Comparison of ENCODE assay signal across 40 cellular contexts in genomic region chr3:146612015-146612414, GRCh38. TPM values are rescaled to one million over a fixed set of nuclear protein-coding genes. Genes with fewer than 3 reads are reported as not detected.
"Had no signal": no experiment of that assay in that cellular context is flagged by ENCODE, and none has a peak within 500 bp of the region (broad histone marks: within the 10 kb centered on the region; RNA-seq: fewer than 3 reads in every experiment).

No MANE protein-coding gene starts in this region.

- FAIRE-seq: astrocyte, bronchial epithelial cell had no signal

- DNase-seq: activated effector memory CD4-positive, alpha-beta T cell treated with anti-CD3 and anti-CD28 coated beads, Interleukin-2, amount 50 U/mL, for 16 hours; activated effector memory CD4-positive, alpha-beta T cell treated with Interleukin-2 at 50 U/mL for 16 hours; activated gamma-delta T cell; activated gamma-delta T cell treated with Interleukin-2 at 50 U/mL for 16 hours; activated naive CD4-positive, alpha-beta T cell; activated naive CD4-positive, alpha-beta T cell treated with anti-CD3 and anti-CD28 coated beads for 36 hours; activated naive CD4-positive, alpha-beta T cell treated with anti-CD3 and anti-CD28 coated beads, Interleukin-2, amount 10 ng/mL, durations not matched to agents 7 days and 5 days; activated naive CD4-positive, alpha-beta T cell treated with anti-CD3 and anti-CD28 coated beads, Interleukin-2, amount 50 U/mL, for 16 hours; activated naive CD4-positive, alpha-beta T cell treated with Interleukin-2 at 50 U/mL for 16 hours; activated naive CD8-positive, alpha-beta T cell treated with anti-CD3 and anti-CD28 coated beads for 36 hours; activated naive CD8-positive, alpha-beta T cell treated with anti-CD3 and anti-CD28 coated beads, Interleukin-2, amount 10 ng/mL, durations not matched to agents 7 days and 5 days; activated naive CD8-positive, alpha-beta T cell treated with anti-CD3 and anti-CD28 coated beads, Interleukin-2, amount 50 U/mL, for 24 hours; activated T-cell treated with anti-CD3 and anti-CD28 coated beads, Interleukin-2, amount 50 U/mL, for 1 hour; activated T-cell treated with anti-CD3 and anti-CD28 coated beads, Interleukin-2, amount 50 U/mL, for 24 hours; activated T-cell treated with anti-CD3 and anti-CD28 coated beads, Interleukin-2, amount 50 U/mL, for 4 hours; activated T-cell treated with anti-CD3 and anti-CD28 coated beads, Interleukin-2, amount 50 U/mL, for 48 hours; activated T-cell treated with anti-CD3 and anti-CD28 coated beads, Interleukin-2, amount 50 U/mL, for 72 hours; adrenal gland; amniotic stem cell; amygdala; anterior cingulate cortex; aorta; body of pancreas; brain microvascular endothelial cell; caudate nucleus; central memory CD4-positive, alpha-beta T cell; cerebellar nuclear complex had no signal

- H3K36me3 ChIP-seq: adrenal gland, ascending aorta, brain microvascular endothelial cell, breast epithelium, cardiac muscle cell had no signal

- H3K4me1 ChIP-seq: adrenal gland, ascending aorta, body of pancreas, breast epithelium had no signal

- H3K4me3 ChIP-seq: adrenal gland, ascending aorta, body of pancreas, breast epithelium, cardiac muscle cell had no signal

- H3K9me3 ChIP-seq: adrenal gland, ascending aorta, body of pancreas, breast epithelium had no signal

- ATAC-seq: activated naive CD4-positive, alpha-beta T cell treated with anti-CD3 and anti-CD28 coated beads, Interleukin-2, amount 50 U/mL, for 72 hours; activated naive CD8-positive, alpha-beta T cell treated with anti-CD3 and anti-CD28 coated beads, Interleukin-2, amount 50 U/mL, for 24 hours; activated T-cell treated with anti-CD3 and anti-CD28 coated beads, Interleukin-2, amount 50 U/mL, for 4 hours; activated T-cell treated with anti-CD3 and anti-CD28 coated beads, Interleukin-2, amount 50 U/mL, for 72 hours; activated T-helper 17 cell treated with anti-CD3 and anti-CD28 coated beads, Interleukin-2, amount 50 U/mL, for 72 hours; body of pancreas had no signal

- H3K27ac ChIP-seq: adrenal gland, ascending aorta, body of pancreas, brain microvascular endothelial cell, breast epithelium, cardiac muscle cell had no signal

- H3K27me3 ChIP-seq: adrenal gland, ascending aorta, body of pancreas, brain microvascular endothelial cell, breast epithelium, cardiac muscle cell had no signal

RNA-seq across cellular contexts. Expression of gene PLSCR5, which starts 6.9 kb away (rescaled TPM):
- total RNA-seq: activated naive CD4-positive, alpha-beta T cell treated with anti-CD3 and anti-CD28 coated beads for 36 hours; activated naive CD4-positive, alpha-beta T cell treated with anti-CD3 and anti-CD28 coated beads, Interleukin-2, amount 50 U/mL, for 72 hours; activated naive CD8-positive, alpha-beta T cell treated with anti-CD3 and anti-CD28 coated beads for 36 hours; activated naive CD8-positive, alpha-beta T cell treated with anti-CD3 and anti-CD28 coated beads, Interleukin-2, amount 10 ng/mL, durations not matched to agents 7 days and 5 days; activated T-cell treated with anti-CD3 and anti-CD28 coated beads, Interleukin-2, amount 50 U/mL, for 4 hours; activated T-cell treated with anti-CD3 and anti-CD28 coated beads, Interleukin-2, amount 50 U/mL, for 72 hours; activated T-helper 1 cell treated with anti-CD3 and anti-CD28 coated beads, Interleukin-12 subunit alpha, Interleukin-12 subunit beta, Interleukin-2, Interleukin-4 antibody, amounts not matched to agents 30 ng/mL and 10 ng/mL and 1 ng/mL, durations not matched to agents 14 hours and 24 hours and 36 hours; activated T-helper 17 cell treated with anti-CD3 and anti-CD28 coated beads, Interleukin-2, amount 50 U/mL, for 72 hours; activated T-helper 2 cell treated with anti-CD3 and anti-CD28 coated beads, Interferon-gamma antibody, Interleukin-2, Interleukin-4, amounts not matched to agents 10 μg/mL and 5 μg/mL and 100 μg/mL, durations not matched to agents 14 hours and 24 hours and 36 hours; adrenal gland; aorta; ascending aorta; astrocyte; body of pancreas; breast epithelium; bronchial epithelial cell; cardiac septum; cerebellum; chondrocyte had no signal
- polyA plus RNA-seq: adipose tissue, adrenal gland, aorta had no signal
